11 cellular contexts compared by ENCODE assay signal in the genomic region with DNA sequence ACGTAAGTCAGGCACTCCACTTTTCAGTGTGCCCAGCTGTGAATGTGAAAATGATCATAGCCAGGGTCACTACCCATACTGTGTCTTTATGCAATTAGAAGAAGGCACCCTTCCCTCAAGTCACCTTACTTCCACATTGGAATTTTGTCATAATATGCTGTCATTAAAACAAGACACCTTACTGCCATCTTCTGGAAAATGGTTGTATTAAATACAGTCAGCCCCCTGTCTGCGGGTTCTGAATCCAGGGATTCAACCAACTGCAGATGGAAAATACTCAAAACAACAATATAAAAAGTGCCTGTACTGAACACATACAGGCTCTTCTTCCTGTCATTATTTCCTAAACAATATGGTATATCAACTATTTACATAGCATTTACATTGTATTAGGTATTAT.
A peak's percentile ranks its signal among the peaks of the same experiment; 100 is the strongest.
DNase-seq lines count a peak whose midpoint lies in the region; ATAC-seq, FAIRE-seq and TF ChIP-seq lines count a peak whose summit lies in the region.
"Had no signal": no experiment of that assay in that cellular context is flagged by ENCODE, and none has a peak within 500 bp of the region (broad histone marks: within the 10 kb centered on the region; RNA-seq: fewer than 3 reads in every experiment).

No MANE protein-coding gene starts in this region.

- TF ChIP-seq CTCF in glutamatergic neuron (IDR thresholded peaks at IDR 0.05; ENCODE audit: partially characterized antibody, unreplicated experiment) = peak; percentile 12

- H3K36me3 Mint-ChIP-seq in glutamatergic neuron (ENCODE audit: unreplicated experiment) = no peaks in the 10 kb centered on the region
- peaks cover 2% of the 10 kb centered on the region for H3K36me3 Mint-ChIP-seq in activated T-helper 1 cell treated with anti-CD3 and anti-CD28 coated beads, Interleukin-12 subunit alpha, Interleukin-12 subunit beta, Interleukin-2, Interleukin-4 antibody, amounts not matched to agents 30 ng/mL and 10 ng/mL and 1 ng/mL, durations not matched to agents 14 hours and 24 hours and 36 hours (ENCODE audit: low read depth)
- H3K36me3 Mint-ChIP-seq: CD14-positive monocyte had no signal

- FAIRE-seq in urothelium cell line (lab: Jason Lieb, UNC) = no peak

- H3K4me3 Mint-ChIP-seq in glutamatergic neuron (ENCODE audit: unreplicated experiment) = no peak overlapping the region
- H3K4me3 Mint-ChIP-seq in activated T-helper 1 cell treated with anti-CD3 and anti-CD28 coated beads, Interleukin-12 subunit alpha, Interleukin-12 subunit beta, Interleukin-2, Interleukin-4 antibody, amounts not matched to agents 30 ng/mL and 10 ng/mL and 1 ng/mL, durations not matched to agents 14 hours and 24 hours and 36 hours = no peak overlapping the region
- H3K4me3 Mint-ChIP-seq: activated T-helper 17 cell treated with anti-CD3 and anti-CD28 coated beads, Interleukin-2, amount 50 U/mL, for 72 hours; CD14-positive monocyte had no signal

- peaks cover 3% of the 10 kb centered on the region for H3K4me1 Mint-ChIP-seq in glutamatergic neuron (ENCODE audit: low read depth, unreplicated experiment)
- H3K4me1 Mint-ChIP-seq in activated T-helper 1 cell treated with anti-CD3 and anti-CD28 coated beads, Interleukin-12 subunit alpha, Interleukin-12 subunit beta, Interleukin-2, Interleukin-4 antibody, amounts not matched to agents 30 ng/mL and 10 ng/mL and 1 ng/mL, durations not matched to agents 14 hours and 24 hours and 36 hours (ENCODE audit: low read depth) = peaks cover 5% of the 10 kb centered on the region
- H3K4me1 Mint-ChIP-seq: CD14-positive monocyte had no signal

- peaks cover 11% of the 10 kb centered on the region for H3K27me3 Mint-ChIP-seq in glutamatergic neuron (ENCODE audit: unreplicated experiment)
- H3K27me3 Mint-ChIP-seq in activated T-helper 1 cell treated with anti-CD3 and anti-CD28 coated beads, Interleukin-12 subunit alpha, Interleukin-12 subunit beta, Interleukin-2, Interleukin-4 antibody, amounts not matched to agents 30 ng/mL and 10 ng/mL and 1 ng/mL, durations not matched to agents 14 hours and 24 hours and 36 hours (ENCODE audit: insufficient read depth) = peaks cover 40% of the 10 kb centered on the region

- intact Hi-C loops in activated T-helper 1 cell treated with anti-CD3 and anti-CD28 coated beads, Interleukin-12 subunit alpha, Interleukin-12 subunit beta, Interleukin-2, Interleukin-4 antibody, amounts not matched to agents 30 ng/mL and 10 ng/mL and 1 ng/mL, durations not matched to agents 14 hours and 24 hours and 36 hours (cut with micrococcal nuclease) = no loop called here

- H3K27ac Mint-ChIP-seq in glutamatergic neuron (ENCODE audit: unreplicated experiment) = no peak overlapping the region
- H3K27ac Mint-ChIP-seq in activated T-helper 1 cell treated with anti-CD3 and anti-CD28 coated beads, Interleukin-12 subunit alpha, Interleukin-12 subunit beta, Interleukin-2, Interleukin-4 antibody, amounts not matched to agents 30 ng/mL and 10 ng/mL and 1 ng/mL, durations not matched to agents 14 hours and 24 hours and 36 hours = no peak overlapping the region
- H3K27ac Mint-ChIP-seq: activated T-helper 17 cell treated with anti-CD3 and anti-CD28 coated beads, Interleukin-2, amount 50 U/mL, for 72 hours; CD14-positive monocyte had no signal

- H3K9me3 Mint-ChIP-seq in glutamatergic neuron (ENCODE audit: unreplicated experiment) = peaks cover 6% of the 10 kb centered on the region
- no peaks in the 10 kb centered on the region for H3K9me3 Mint-ChIP-seq in activated T-helper 1 cell treated with anti-CD3 and anti-CD28 coated beads, Interleukin-12 subunit alpha, Interleukin-12 subunit beta, Interleukin-2, Interleukin-4 antibody, amounts not matched to agents 30 ng/mL and 10 ng/mL and 1 ng/mL, durations not matched to agents 14 hours and 24 hours and 36 hours
- H3K9me3 Mint-ChIP-seq: activated T-helper 17 cell treated with anti-CD3 and anti-CD28 coated beads, Interleukin-2, amount 50 U/mL, for 72 hours had no signal

- ATAC-seq in HG03280 (IDR thresholded peaks at IDR 0.05; ENCODE audit: unreplicated experiment) (no peak), GM19023 (IDR thresholded peaks at IDR 0.05; ENCODE audit: unreplicated experiment) (no peak)
- ATAC-seq: activated T-helper 17 cell treated with anti-CD3 and anti-CD28 coated beads, Interleukin-2, amount 50 U/mL, for 72 hours had no signal

- DNase-seq in NCI-H526 (lab: John Stamatoyannopoulos, UW) (peak; percentile 5 to 54), NCI-H526 treated with DMSO at 0.1 percent for 48 hours (lab: John Stamatoyannopoulos, UW) (no peak), SHP77 (lab: John Stamatoyannopoulos, UW) (peak; percentile 30 to 49), glutamatergic neuron (no peak), urothelium cell line (ENCODE audit: low spot score) (peak; percentile 27)
- no peak for DNase-seq in activated T-helper 1 cell treated with anti-CD3 and anti-CD28 coated beads, Interleukin-12 subunit alpha, Interleukin-12 subunit beta, Interleukin-2, Interleukin-4 antibody, amounts not matched to agents 30 ng/mL and 10 ng/mL and 1 ng/mL, durations not matched to agents 14 hours and 24 hours and 36 hours (ENCODE audit: low spot score)
- DNase-seq: NCI-H524 treated with DMSO at 0.1 percent for 48 hours had no signal

Comparison
In these comparisons a context has a peak if more than half of its experiments do, and no peak if none do; other contexts are left out.
1. DNase-seq: peak in NCI-H526 (2 of 2), SHP77 (2 of 2) and urothelium cell line (single experiment); none in NCI-H526 treated with DMSO at 0.1 percent for 48 hours (single experiment), glutamatergic neuron (single experiment) and activated T-helper 1 cell treated with anti-CD3 and anti-CD28 coated beads, Interleukin-12 subunit alpha, Interleukin-12 subunit beta, Interleukin-2, Interleukin-4 antibody, amounts not matched to agents 30 ng/mL and 10 ng/mL and 1 ng/mL, durations not matched to agents 14 hours and 24 hours and 36 hours (single experiment).